12 cellular contexts compared by ENCODE assay signal in genomic region chr22:32775957-32776356, GRCh38. TPM values are rescaled to one million over a fixed set of nuclear protein-coding genes. Genes with fewer than 3 reads are reported as not detected.
A peak's percentile ranks its signal among the peaks of the same experiment; 100 is the strongest.
DNase-seq lines count a peak whose midpoint lies in the region; ATAC-seq and TF ChIP-seq lines count a peak whose summit lies in the region.
"Had no signal": no experiment of that assay in that cellular context is flagged by ENCODE, and none has a peak within 500 bp of the region (broad histone marks: within the 10 kb centered on the region; RNA-seq: fewer than 3 reads in every experiment).

No MANE protein-coding gene starts in this region.

- 74 to 84% (median 77%) methylated on average over 6 of the region's 6 CpGs for WGBS in heart left ventricle, 4 donors
- WGBS in smooth muscle cell (ENCODE audit: low lambda C conversion rate), result 80% methylated on average over 6 of the region's 6 CpGs

- TF ChIP-seq CTCF in heart left ventricle (IDR thresholded peaks at IDR 0.05), result peak in 10 of 12 donors; percentile 14 to 50 (median 25)
- peak; percentile 34; the same call in 1 of the 2 replicates for TF ChIP-seq CTCF in OCI-LY1 (IDR thresholded peaks at IDR 0.05; ENCODE audit: low read length)
- peak; percentile 39 for TF ChIP-seq CTCF in epithelial cell of proximal tubule (conservative IDR thresholded peaks at IDR 0.05; ENCODE audit: low read depth, low read length)
- peak; percentile 15 for TF ChIP-seq CTCF in smooth muscle cell (IDR thresholded peaks at IDR 0.05; ENCODE audit: borderline replicate concordance, insufficient read depth, poor library complexity, severe bottlenecking)

- H3K9me3 ChIP-seq in heart left ventricle (no peaks in the 10 kb centered on the region), OCI-LY1 (ENCODE audit: low read length) (no peaks in the 10 kb centered on the region), smooth muscle cell (replicated peaks; ENCODE audit: low read depth) (no peaks in the 10 kb centered on the region)
- H3K9me3 ChIP-seq: SJSA1 had no signal

- DNase-seq in heart left ventricle (no peak), cardiac septum (ENCODE audit: low spot score) (no peak), epithelial cell of proximal tubule (ENCODE audit: low read depth) (no peak), smooth muscle cell (lab: John Stamatoyannopoulos, UW; ENCODE audit: unreplicated experiment) (no peak), NCI-H226 (no peak)
- DNase-seq in effector CD8-positive, alpha-beta T cell (lab: John Stamatoyannopoulos, UW), result no peak
- DNase-seq: activated T-cell treated with anti-CD3 and anti-CD28 coated beads, Interleukin-2, amount 50 U/mL, for 24 hours had no signal

- H3K4me1 ChIP-seq in heart left ventricle (peaks cover 0 to 10% (median 0%) of the 10 kb centered on the region in 12 donors), OCI-LY1 (ENCODE audit: insufficient read depth, low read length, severe bottlenecking) (no peaks in the 10 kb centered on the region), smooth muscle cell (ENCODE audit: low read depth) (peaks cover 9% of the 10 kb centered on the region)
- H3K4me1 ChIP-seq: SJSA1 had no signal

- H3F3A ChIP-seq in OCI-LY1 (ENCODE audit: insufficient read depth, low read length) (no peaks in the 10 kb centered on the region), smooth muscle cell (ENCODE audit: low read depth) (no peaks in the 10 kb centered on the region)

- H3K27me3 ChIP-seq in heart left ventricle (no peaks in the 10 kb centered on the region), OCI-LY1 (ENCODE audit: insufficient read depth, low read length) (no peaks in the 10 kb centered on the region), smooth muscle cell (ENCODE audit: low read depth) (no peaks in the 10 kb centered on the region)
- H3K27me3 ChIP-seq: SJSA1 had no signal

- no peak for TF ChIP-seq POLR2A in heart left ventricle (IDR thresholded peaks at IDR 0.05)

- no peak overlapping the region for H2AFZ ChIP-seq in OCI-LY1 (ENCODE audit: low read length)
- no peak overlapping the region for H2AFZ ChIP-seq in smooth muscle cell (ENCODE audit: low read depth)

- H3K79me2 ChIP-seq in OCI-LY1 (ENCODE audit: insufficient read depth, low read length), result no peaks in the 10 kb centered on the region
- H3K79me2 ChIP-seq in smooth muscle cell (ENCODE audit: low read depth), result no peaks in the 10 kb centered on the region

- H3K27ac ChIP-seq in heart left ventricle (no peak overlapping the region), OCI-LY1 (ENCODE audit: low read depth, low read length, poor library complexity, severe bottlenecking) (no peak overlapping the region), smooth muscle cell (ENCODE audit: low read depth) (no peak overlapping the region)
- H3K27ac ChIP-seq: KMS-11, SJSA1 had no signal

- H3K9ac ChIP-seq in OCI-LY1 (ENCODE audit: low read length), result no peak overlapping the region
- H3K9ac ChIP-seq in smooth muscle cell (ENCODE audit: low read depth), result no peak overlapping the region
- H3K9ac ChIP-seq: KMS-11 had no signal

- H3K4me2 ChIP-seq in OCI-LY1 (ENCODE audit: low read length) (no peak overlapping the region), smooth muscle cell (no peak overlapping the region)
- H3K4me2 ChIP-seq: KMS-11 had no signal

- H3K36me3 ChIP-seq in heart left ventricle, result no peaks in the 10 kb centered on the region
- no peaks in the 10 kb centered on the region for H3K36me3 ChIP-seq in OCI-LY1 (ENCODE audit: insufficient read depth, low read length)
- H3K36me3 ChIP-seq in smooth muscle cell (ENCODE audit: low read depth), result no peaks in the 10 kb centered on the region
- H3K36me3 ChIP-seq: SJSA1 had no signal

- ATAC-seq in heart left ventricle (peak in 2 of 4 donors; percentile 49 to 59), HG03139 (IDR thresholded peaks at IDR 0.05; ENCODE audit: unreplicated experiment) (no peak)
- ATAC-seq: stimulated activated effector memory CD8-positive, alpha-beta T cell treated with anti-CD3 and anti-CD28 coated beads, Interleukin-12 subunit alpha, Interleukin-12 subunit beta, amount 100 ng/mL, for 72 hours had no signal

- H3K4me3 ChIP-seq in heart left ventricle (no peak overlapping the region), OCI-LY1 (ENCODE audit: low read depth, low read length, poor library complexity, severe bottlenecking) (no peak overlapping the region), epithelial cell of proximal tubule (ENCODE audit: low read depth, low read length) (no peak overlapping the region), smooth muscle cell (no peak overlapping the region)
- H3K4me3 ChIP-seq: SJSA1 had no signal

- no peaks in the 10 kb centered on the region for H4K20me1 ChIP-seq in OCI-LY1 (ENCODE audit: insufficient read depth, low read length)
- no peaks in the 10 kb centered on the region for H4K20me1 ChIP-seq in smooth muscle cell (ENCODE audit: low read depth)

- intact Hi-C loops in heart left ventricle (cut with DNase I) (no loop called here), cardiac septum (cut with DNase I) (no loop called here)

- no peaks in the 10 kb centered on the region for H3K9me2 ChIP-seq in OCI-LY1 (ENCODE audit: low read depth, low read length)

RNA-seq across cellular contexts. Expression of gene TIMP3, which starts 25.5 kb away (rescaled TPM):
- total RNA-seq in heart left ventricle, result 100 to 1,000 TPM; 121 to 629 (median 187) TPM
- polyA plus RNA-seq in heart left ventricle, result 100 to 1,000 TPM; 112 to 137 TPM
- total RNA-seq in cardiac septum, result 116 TPM
- total RNA-seq in epithelial cell of proximal tubule, result 6.1 and 8.3 TPM in 2 replicates
- total RNA-seq in smooth muscle cell, result 3,114 and 3,210 TPM in 2 replicates
- polyA plus RNA-seq in smooth muscle cell, result 3,050 and 3,942 TPM in 2 replicates

Comparison
In these comparisons a context has a peak if more than half of its experiments do, and no peak if none do; other contexts are left out.
1. RNA of gene TIMP3, which starts 25.5 kb away (total RNA-seq): 3,114 to 3,210 TPM in smooth muscle cell, 121 to 629 TPM in heart left ventricle and 116 TPM in cardiac septum (single experiment); 6.1 to 8.3 TPM in epithelial cell of proximal tubule; every median in the first group is over 10 times any median in the second.
2. Peak in every context shown above with its lines, with median percentiles within 50 percentile points of each other: CTCF ChIP-seq.